Comparison of ENCODE assay signal across 12 cellular contexts in the genomic region with DNA sequence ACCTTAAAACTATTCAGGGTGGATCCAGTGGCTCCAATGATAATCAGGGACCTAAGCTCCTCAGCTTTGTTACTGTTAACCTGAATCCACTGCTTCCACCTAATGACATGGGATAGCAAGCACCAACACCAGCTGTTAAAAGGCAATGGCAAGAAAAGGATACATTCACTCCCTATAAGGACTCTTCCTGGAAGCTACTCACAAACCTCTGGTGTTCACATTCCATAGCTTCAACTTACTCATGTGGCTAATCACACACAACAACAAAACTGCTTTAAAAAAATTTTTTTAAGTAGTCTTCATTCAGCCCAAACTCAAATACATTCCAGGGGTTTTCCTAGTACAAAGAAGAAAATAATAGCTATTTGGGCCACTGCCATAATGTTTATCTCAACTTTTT.
"Had no signal": no experiment of that assay in that cellular context is flagged by ENCODE, and none has a peak within 500 bp of the region (broad histone marks: within the 10 kb centered on the region; RNA-seq: fewer than 3 reads in every experiment).

No MANE protein-coding gene starts in this region.

- H3K36me3 ChIP-seq: colonic mucosa, stomach, thoracic aorta had no signal

- H3K27ac ChIP-seq: colonic mucosa, foreskin keratinocyte, stomach, thoracic aorta had no signal

- H3K9me3 ChIP-seq: colonic mucosa, stomach, thoracic aorta had no signal

- H3K4me1 ChIP-seq: colonic mucosa, foreskin keratinocyte had no signal

- H3K4me3 ChIP-seq: colonic mucosa, stomach, thoracic aorta had no signal

- DNase-seq: activated CD4-positive, alpha-beta T cell treated with anti-CD3 and anti-CD28 coated beads, Interleukin-2, amount 50 U/mL, for 4 hours; activated CD4-positive, CD25-positive, alpha-beta regulatory T cell treated with anti-CD3 and anti-CD28 coated beads, Interleukin-2, amount 50 U/mL, for 72 hours; activated gamma-delta T cell; activated T-cell treated with anti-CD3 and anti-CD28 coated beads, Interleukin-2, amount 50 U/mL, for 4 hours; anterior cingulate cortex; colonic mucosa; effector memory CD8-positive, alpha-beta T cell; foreskin keratinocyte; kidney; stimulated activated CD4-positive, alpha-beta T cell treated with anti-CD3 and anti-CD28 coated beads, Interleukin-4, amount 100 ng/mL, for 4 hours; stomach had no signal

- H3K27me3 ChIP-seq: colonic mucosa, foreskin keratinocyte, stomach had no signal

- ATAC-seq: activated T-cell treated with anti-CD3 and anti-CD28 coated beads, Interleukin-2, amount 50 U/mL, for 4 hours; effector memory CD8-positive, alpha-beta T cell had no signal
